ENCODE assay signal across 1 cellular context in the genomic region with DNA sequence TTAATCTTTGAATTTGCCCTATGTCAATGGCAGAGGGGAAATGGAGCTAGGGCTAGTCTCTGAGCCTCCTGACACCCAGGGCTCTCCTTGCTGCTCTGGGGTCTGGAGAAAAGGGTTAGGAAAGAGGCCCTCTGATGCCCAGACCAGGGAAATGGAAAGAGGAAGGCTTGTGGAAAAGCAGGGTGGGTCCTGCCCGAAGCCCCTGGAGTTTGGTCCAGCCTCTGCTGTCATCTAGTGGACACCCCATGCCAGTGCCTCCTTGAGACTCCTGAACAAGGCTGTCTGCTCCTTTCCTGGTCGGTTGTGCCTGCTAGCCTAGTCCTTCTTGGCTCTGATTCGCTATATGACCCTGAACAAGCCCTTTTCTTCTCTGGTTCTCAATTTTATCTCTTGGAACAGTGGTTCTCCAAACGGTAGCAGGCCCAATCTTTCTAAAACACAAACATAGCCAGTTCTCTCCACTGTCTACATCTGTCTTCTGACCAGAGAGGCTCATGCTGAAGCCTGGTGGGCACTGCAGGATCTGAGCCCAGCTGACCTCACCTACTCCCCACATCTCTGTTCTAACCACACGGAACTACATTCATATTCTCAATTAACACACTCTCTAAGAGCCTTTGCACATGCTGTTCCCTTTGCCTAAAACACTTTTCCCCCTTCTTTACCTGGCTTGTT.
TF ChIP-seq lines count a peak whose summit lies in the region.

No MANE protein-coding gene starts in this region.

TF ChIP-seq in HepG2, 621 proteins besides CTCF, POLR2A, EP300 and RAD21 (continues in another document):
- TF ChIP-seq BORCS8-MEF2B (CRISPR knock-in tag; IDR thresholded peaks at IDR 0.05) = 0 out of 2 replicates have a peak, but pooled peaks have one; percentile 34
- TF ChIP-seq, protein P1, sequence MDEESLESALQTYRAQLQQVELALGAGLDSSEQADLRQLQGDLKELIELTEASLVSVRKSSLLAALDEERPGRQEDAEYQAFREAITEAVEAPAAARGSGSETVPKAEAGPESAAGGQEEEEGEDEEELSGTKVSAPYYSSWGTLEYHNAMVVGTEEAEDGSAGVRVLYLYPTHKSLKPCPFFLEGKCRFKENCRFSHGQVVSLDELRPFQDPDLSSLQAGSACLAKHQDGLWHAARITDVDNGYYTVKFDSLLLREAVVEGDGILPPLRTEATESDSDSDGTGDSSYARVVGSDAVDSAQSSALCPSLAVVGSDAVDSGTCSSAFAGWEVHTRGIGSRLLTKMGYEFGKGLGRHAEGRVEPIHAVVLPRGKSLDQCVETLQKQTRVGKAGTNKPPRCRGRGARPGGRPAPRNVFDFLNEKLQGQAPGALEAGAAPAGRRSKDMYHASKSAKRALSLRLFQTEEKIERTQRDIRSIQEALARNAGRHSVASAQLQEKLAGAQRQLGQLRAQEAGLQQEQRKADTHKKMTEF (CRISPR knock-in tag; IDR thresholded peaks at IDR 0.05) = 0 out of 2 replicates have a peak, but pooled peaks have one; percentile 21
- no peak for TF ChIP-seq RAD51 (IDR thresholded peaks at IDR 0.05; ENCODE audit: borderline replicate concordance)
- TF ChIP-seq, protein P2, sequence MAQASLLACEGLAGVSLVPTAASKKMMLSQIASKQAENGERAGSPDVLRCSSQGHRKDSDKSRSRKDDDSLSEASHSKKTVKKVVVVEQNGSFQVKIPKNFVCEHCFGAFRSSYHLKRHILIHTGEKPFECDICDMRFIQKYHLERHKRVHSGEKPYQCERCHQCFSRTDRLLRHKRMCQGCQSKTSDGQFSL (CRISPR knock-in tag; IDR thresholded peaks at IDR 0.05) = no peak
- no peak for TF ChIP-seq NONO (IDR thresholded peaks at IDR 0.05)
- TF ChIP-seq NONO (CRISPR knock-in tag; conservative IDR thresholded peaks at IDR 0.05) = no peak
- no peak for TF ChIP-seq HCFC1 (IDR thresholded peaks at IDR 0.05; ENCODE audit: low read depth, low read length)
- TF ChIP-seq, protein P3, sequence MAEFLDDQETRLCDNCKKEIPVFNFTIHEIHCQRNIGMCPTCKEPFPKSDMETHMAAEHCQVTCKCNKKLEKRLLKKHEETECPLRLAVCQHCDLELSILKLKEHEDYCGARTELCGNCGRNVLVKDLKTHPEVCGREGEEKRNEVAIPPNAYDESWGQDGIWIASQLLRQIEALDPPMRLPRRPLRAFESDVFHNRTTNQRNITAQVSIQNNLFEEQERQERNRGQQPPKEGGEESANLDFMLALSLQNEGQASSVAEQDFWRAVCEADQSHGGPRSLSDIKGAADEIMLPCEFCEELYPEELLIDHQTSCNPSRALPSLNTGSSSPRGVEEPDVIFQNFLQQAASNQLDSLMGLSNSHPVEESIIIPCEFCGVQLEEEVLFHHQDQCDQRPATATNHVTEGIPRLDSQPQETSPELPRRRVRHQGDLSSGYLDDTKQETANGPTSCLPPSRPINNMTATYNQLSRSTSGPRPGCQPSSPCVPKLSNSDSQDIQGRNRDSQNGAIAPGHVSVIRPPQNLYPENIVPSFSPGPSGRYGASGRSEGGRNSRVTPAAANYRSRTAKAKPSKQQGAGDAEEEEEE (CRISPR knock-in tag; IDR thresholded peaks at IDR 0.05; ENCODE audit: borderline replicate concordance) = no peak
- no peak for TF ChIP-seq ZNF766 (CRISPR knock-in tag; IDR thresholded peaks at IDR 0.05; ENCODE audit: borderline replicate concordance)
- peak; percentile 98 for TF ChIP-seq STAG1 (CRISPR knock-in tag; IDR thresholded peaks at IDR 0.05)
- no peak for TF ChIP-seq FOXJ3 (CRISPR knock-in tag; IDR thresholded peaks at IDR 0.05; ENCODE audit: borderline replicate concordance)
- no peak for TF ChIP-seq ZNF773 (CRISPR knock-in tag; IDR thresholded peaks at IDR 0.05; ENCODE audit: borderline replicate concordance)
- no peak for TF ChIP-seq ZSCAN30 (CRISPR knock-in tag; IDR thresholded peaks at IDR 0.05)
- TF ChIP-seq MZF1 (CRISPR knock-in tag; IDR thresholded peaks at IDR 0.05; ENCODE audit: borderline replicate concordance) = no peak
- no peak for TF ChIP-seq HDAC6 (IDR thresholded peaks at IDR 0.05; ENCODE audit: low read depth, low read length)
- no peak for TF ChIP-seq MTA1 (CRISPR knock-in tag; IDR thresholded peaks at IDR 0.05; ENCODE audit: borderline replicate concordance)
- TF ChIP-seq, protein P4, sequence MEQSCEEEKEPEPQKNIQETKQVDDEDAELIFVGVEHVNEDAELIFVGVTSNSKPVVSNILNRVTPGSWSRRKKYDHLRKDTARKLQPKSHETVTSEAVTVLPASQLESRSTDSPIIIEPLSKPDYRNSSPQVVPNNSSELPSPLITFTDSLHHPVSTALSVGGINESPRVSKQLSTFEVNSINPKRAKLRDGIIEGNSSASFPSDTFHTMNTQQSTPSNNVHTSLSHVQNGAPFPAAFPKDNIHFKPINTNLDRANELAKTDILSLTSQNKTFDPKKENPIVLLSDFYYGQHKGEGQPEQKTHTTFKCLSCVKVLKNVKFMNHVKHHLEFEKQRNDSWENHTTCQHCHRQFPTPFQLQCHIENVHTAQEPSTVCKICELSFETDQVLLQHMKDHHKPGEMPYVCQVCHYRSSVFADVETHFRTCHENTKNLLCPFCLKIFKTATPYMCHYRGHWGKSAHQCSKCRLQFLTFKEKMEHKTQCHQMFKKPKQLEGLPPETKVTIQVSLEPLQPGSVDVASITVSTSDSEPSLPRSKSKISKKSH (CRISPR knock-in tag; IDR thresholded peaks at IDR 0.05; ENCODE audit: borderline replicate concordance) = no peak
- TF ChIP-seq XRCC5 (optimal IDR thresholded peaks at IDR 0.05; ENCODE audit: low read length) = peak; percentile 57
- TF ChIP-seq, protein P5, sequence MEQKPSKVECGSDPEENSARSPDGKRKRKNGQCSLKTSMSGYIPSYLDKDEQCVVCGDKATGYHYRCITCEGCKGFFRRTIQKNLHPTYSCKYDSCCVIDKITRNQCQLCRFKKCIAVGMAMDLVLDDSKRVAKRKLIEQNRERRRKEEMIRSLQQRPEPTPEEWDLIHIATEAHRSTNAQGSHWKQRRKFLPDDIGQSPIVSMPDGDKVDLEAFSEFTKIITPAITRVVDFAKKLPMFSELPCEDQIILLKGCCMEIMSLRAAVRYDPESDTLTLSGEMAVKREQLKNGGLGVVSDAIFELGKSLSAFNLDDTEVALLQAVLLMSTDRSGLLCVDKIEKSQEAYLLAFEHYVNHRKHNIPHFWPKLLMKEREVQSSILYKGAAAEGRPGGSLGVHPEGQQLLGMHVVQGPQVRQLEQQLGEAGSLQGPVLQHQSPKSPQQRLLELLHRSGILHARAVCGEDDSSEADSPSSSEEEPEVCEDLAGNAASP (CRISPR knock-in tag; IDR thresholded peaks at IDR 0.05; ENCODE audit: borderline replicate concordance) = 0 out of 2 replicates have a peak, but pooled peaks have one; percentile 10
- TF ChIP-seq, protein P6, sequence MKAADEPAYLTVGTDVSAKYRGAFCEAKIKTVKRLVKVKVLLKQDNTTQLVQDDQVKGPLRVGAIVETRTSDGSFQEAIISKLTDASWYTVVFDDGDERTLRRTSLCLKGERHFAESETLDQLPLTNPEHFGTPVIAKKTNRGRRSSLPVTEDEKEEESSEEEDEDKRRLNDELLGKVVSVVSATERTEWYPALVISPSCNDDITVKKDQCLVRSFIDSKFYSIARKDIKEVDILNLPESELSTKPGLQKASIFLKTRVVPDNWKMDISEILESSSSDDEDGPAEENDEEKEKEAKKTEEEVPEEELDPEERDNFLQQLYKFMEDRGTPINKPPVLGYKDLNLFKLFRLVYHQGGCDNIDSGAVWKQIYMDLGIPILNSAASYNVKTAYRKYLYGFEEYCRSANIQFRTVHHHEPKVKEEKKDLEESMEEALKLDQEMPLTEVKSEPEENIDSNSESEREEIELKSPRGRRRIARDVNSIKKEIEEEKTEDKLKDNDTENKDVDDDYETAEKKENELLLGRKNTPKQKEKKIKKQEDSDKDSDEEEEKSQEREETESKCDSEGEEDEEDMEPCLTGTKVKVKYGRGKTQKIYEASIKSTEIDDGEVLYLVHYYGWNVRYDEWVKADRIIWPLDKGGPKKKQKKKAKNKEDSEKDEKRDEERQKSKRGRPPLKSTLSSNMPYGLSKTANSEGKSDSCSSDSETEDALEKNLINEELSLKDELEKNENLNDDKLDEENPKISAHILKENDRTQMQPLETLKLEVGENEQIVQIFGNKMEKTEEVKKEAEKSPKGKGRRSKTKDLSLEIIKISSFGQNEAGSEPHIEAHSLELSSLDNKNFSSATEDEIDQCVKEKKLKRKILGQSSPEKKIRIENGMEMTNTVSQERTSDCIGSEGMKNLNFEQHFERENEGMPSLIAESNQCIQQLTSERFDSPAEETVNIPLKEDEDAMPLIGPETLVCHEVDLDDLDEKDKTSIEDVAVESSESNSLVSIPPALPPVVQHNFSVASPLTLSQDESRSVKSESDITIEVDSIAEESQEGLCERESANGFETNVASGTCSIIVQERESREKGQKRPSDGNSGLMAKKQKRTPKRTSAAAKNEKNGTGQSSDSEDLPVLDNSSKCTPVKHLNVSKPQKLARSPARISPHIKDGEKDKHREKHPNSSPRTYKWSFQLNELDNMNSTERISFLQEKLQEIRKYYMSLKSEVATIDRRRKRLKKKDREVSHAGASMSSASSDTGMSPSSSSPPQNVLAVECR (CRISPR knock-in tag; IDR thresholded peaks at IDR 0.05; ENCODE audit: borderline replicate concordance) = no peak
- TF ChIP-seq SMAD1 (CRISPR knock-in tag; IDR thresholded peaks at IDR 0.05; ENCODE audit: borderline replicate concordance, low read depth) = no peak
- TF ChIP-seq TCF7 (IDR thresholded peaks at IDR 0.05; ENCODE audit: low read depth) = no peak
- TF ChIP-seq MTF1 (CRISPR knock-in tag; IDR thresholded peaks at IDR 0.05) = no peak
- TF ChIP-seq SMC3 (IDR thresholded peaks at IDR 0.05; ENCODE audit: low read length) = peak; percentile 95
- TF ChIP-seq HNRNPL (IDR thresholded peaks at IDR 0.05; ENCODE audit: low read depth, low read length) = no peak
- TF ChIP-seq TBX2 (CRISPR knock-in tag; IDR thresholded peaks at IDR 0.05; ENCODE audit: borderline replicate concordance) = no peak
- TF ChIP-seq ZNF331 (CRISPR knock-in tag; IDR thresholded peaks at IDR 0.05) = no peak
- TF ChIP-seq DNMT1 (CRISPR knock-in tag; IDR thresholded peaks at IDR 0.05) = no peak
- peak; percentile 29; the same call in 1 of the 2 replicates for TF ChIP-seq REPIN1 (CRISPR knock-in tag; IDR thresholded peaks at IDR 0.05; ENCODE audit: borderline replicate concordance, low read depth)
- TF ChIP-seq ZNF12 (CRISPR knock-in tag; IDR thresholded peaks at IDR 0.05) = no peak
- no peak for TF ChIP-seq NR2F6 (IDR thresholded peaks at IDR 0.05)
- TF ChIP-seq NR2F6 (CRISPR knock-in tag; IDR thresholded peaks at IDR 0.05) = peak; percentile 56
- TF ChIP-seq SAP130 (CRISPR knock-in tag; IDR thresholded peaks at IDR 0.05; ENCODE audit: low read depth) = peak; percentile 17; the same call in 1 of the 2 replicates
- TF ChIP-seq ZBTB21 (CRISPR knock-in tag; IDR thresholded peaks at IDR 0.05) = no peak
- TF ChIP-seq MEIS2 (CRISPR knock-in tag; IDR thresholded peaks at IDR 0.05) = no peak
- peak; percentile 53; the same call in 1 of the 2 replicates for TF ChIP-seq ELF3 (CRISPR knock-in tag; IDR thresholded peaks at IDR 0.05)
- TF ChIP-seq, protein P7, sequence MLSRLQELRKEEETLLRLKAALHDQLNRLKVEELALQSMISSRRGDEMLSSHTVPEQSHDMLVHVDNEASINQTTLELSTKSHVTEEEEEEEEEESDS (CRISPR knock-in tag; IDR thresholded peaks at IDR 0.05; ENCODE audit: borderline replicate concordance) = no peak
- TF ChIP-seq HOXD1 (CRISPR knock-in tag; IDR thresholded peaks at IDR 0.05) = no peak
- TF ChIP-seq ZNF367 (CRISPR knock-in tag; IDR thresholded peaks at IDR 0.05; ENCODE audit: borderline replicate concordance) = no peak
- TF ChIP-seq, protein P8, sequence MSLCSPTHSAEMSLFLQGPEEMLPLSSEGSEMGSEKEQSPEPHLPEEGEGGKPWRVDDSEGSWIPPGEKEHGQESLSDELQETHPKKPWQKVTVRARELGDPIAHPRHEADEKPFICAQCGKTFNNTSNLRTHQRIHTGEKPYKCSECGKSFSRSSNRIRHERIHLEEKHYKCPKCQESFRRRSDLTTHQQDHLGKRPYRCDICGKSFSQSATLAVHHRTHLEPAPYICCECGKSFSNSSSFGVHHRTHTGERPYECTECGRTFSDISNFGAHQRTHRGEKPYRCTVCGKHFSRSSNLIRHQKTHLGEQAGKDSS (CRISPR knock-in tag; IDR thresholded peaks at IDR 0.05; ENCODE audit: borderline replicate concordance, low read depth) = peak; percentile 56; the same call in 1 of the 2 replicates
- TF ChIP-seq ZBTB8A (CRISPR knock-in tag; IDR thresholded peaks at IDR 0.05; ENCODE audit: borderline replicate concordance, low read depth) = no peak
- TF ChIP-seq ZNF614 (CRISPR knock-in tag; IDR thresholded peaks at IDR 0.05; ENCODE audit: borderline replicate concordance) = 0 out of 2 replicates have a peak, but pooled peaks have one; percentile 24
- TF ChIP-seq SMAD9 (CRISPR knock-in tag; IDR thresholded peaks at IDR 0.05) = no peak
- TF ChIP-seq ZNF382 (CRISPR knock-in tag; IDR thresholded peaks at IDR 0.05; ENCODE audit: borderline replicate concordance) = no peak
- no peak for TF ChIP-seq ZFP62 (CRISPR knock-in tag; IDR thresholded peaks at IDR 0.05)
- no peak for TF ChIP-seq DMAP1 (CRISPR knock-in tag; IDR thresholded peaks at IDR 0.05)
- TF ChIP-seq, protein P9, sequence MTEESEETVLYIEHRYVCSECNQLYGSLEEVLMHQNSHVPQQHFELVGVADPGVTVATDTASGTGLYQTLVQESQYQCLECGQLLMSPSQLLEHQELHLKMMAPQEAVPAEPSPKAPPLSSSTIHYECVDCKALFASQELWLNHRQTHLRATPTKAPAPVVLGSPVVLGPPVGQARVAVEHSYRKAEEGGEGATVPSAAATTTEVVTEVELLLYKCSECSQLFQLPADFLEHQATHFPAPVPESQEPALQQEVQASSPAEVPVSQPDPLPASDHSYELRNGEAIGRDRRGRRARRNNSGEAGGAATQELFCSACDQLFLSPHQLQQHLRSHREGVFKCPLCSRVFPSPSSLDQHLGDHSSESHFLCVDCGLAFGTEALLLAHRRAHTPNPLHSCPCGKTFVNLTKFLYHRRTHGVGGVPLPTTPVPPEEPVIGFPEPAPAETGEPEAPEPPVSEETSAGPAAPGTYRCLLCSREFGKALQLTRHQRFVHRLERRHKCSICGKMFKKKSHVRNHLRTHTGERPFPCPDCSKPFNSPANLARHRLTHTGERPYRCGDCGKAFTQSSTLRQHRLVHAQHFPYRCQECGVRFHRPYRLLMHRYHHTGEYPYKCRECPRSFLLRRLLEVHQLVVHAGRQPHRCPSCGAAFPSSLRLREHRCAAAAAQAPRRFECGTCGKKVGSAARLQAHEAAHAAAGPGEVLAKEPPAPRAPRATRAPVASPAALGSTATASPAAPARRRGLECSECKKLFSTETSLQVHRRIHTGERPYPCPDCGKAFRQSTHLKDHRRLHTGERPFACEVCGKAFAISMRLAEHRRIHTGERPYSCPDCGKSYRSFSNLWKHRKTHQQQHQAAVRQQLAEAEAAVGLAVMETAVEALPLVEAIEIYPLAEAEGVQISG (CRISPR knock-in tag; IDR thresholded peaks at IDR 0.05) = peak; percentile 32; the same call in 1 of the 2 replicates
- no peak for TF ChIP-seq MEF2D (CRISPR knock-in tag; IDR thresholded peaks at IDR 0.05)
- no peak for TF ChIP-seq KLF16 (CRISPR knock-in tag; IDR thresholded peaks at IDR 0.05)
- TF ChIP-seq SMAD3 (CRISPR knock-in tag; IDR thresholded peaks at IDR 0.05) = 0 out of 2 replicates have a peak, but pooled peaks have one; percentile 23
- TF ChIP-seq HOXA9 (CRISPR knock-in tag; IDR thresholded peaks at IDR 0.05; ENCODE audit: borderline replicate concordance) = no peak
